ENCODE assay signal across 17 cellular contexts in genomic region chrX:41377624-41378023, GRCh38.
DNase-seq lines count a peak whose midpoint lies in the region; ATAC-seq and TF ChIP-seq lines count a peak whose summit lies in the region.
"Had no signal": no experiment of that assay in that cellular context is flagged by ENCODE, and none has a peak within 500 bp of the region (broad histone marks: within the 10 kb centered on the region; RNA-seq: fewer than 3 reads in every experiment).

No MANE protein-coding gene starts in this region.

- ATAC-seq in activated naive CD8-positive, alpha-beta T cell treated with anti-CD3 and anti-CD28 coated beads, Interleukin-2, amount 50 U/mL, for 24 hours, result peak; percentile 94
- ATAC-seq in stimulated activated effector memory CD8-positive, alpha-beta T cell treated with anti-CD3 and anti-CD28 coated beads, Interleukin-12 subunit alpha, Interleukin-12 subunit beta, amount 100 ng/mL, for 72 hours, result peak; percentile 98
- no peak for ATAC-seq in HG02571 (IDR thresholded peaks at IDR 0.05; ENCODE audit: unreplicated experiment)

- H3K4me1 Mint-ChIP-seq in T-helper 1 cell treated with Interleukin-12 subunit alpha and Interleukin-12 subunit beta and Interleukin-4 antibody, amounts not matched to agents 30 μg/mL and 1 μg/mL, for 36 hours (ENCODE audit: low read depth), result peaks cover 6% of the 10 kb centered on the region
- peaks cover 13% of the 10 kb centered on the region for H3K4me1 Mint-ChIP-seq in activated naive CD8-positive, alpha-beta T cell treated with anti-CD3 and anti-CD28 coated beads, Interleukin-2, amount 50 U/mL, for 24 hours
- peaks cover 10% of the 10 kb centered on the region for H3K4me1 Mint-ChIP-seq in stimulated activated effector memory CD8-positive, alpha-beta T cell treated with anti-CD3 and anti-CD28 coated beads, Interleukin-12 subunit alpha, Interleukin-12 subunit beta, amount 100 ng/mL, for 72 hours

- peak overlapping the region; percentile 15 for H3K27ac Mint-ChIP-seq in T-helper 1 cell treated with Interleukin-12 subunit alpha and Interleukin-12 subunit beta and Interleukin-4 antibody, amounts not matched to agents 30 μg/mL and 1 μg/mL, for 36 hours
- H3K27ac Mint-ChIP-seq in activated naive CD8-positive, alpha-beta T cell treated with anti-CD3 and anti-CD28 coated beads, Interleukin-2, amount 50 U/mL, for 24 hours, result no peak overlapping the region
- peak overlapping the region; percentile 29 for H3K27ac Mint-ChIP-seq in stimulated activated effector memory CD8-positive, alpha-beta T cell treated with anti-CD3 and anti-CD28 coated beads, Interleukin-12 subunit alpha, Interleukin-12 subunit beta, amount 100 ng/mL, for 72 hours

- no peak overlapping the region for H3K27ac ChIP-seq in coronary artery
- H3K27ac ChIP-seq: cardiac muscle cell, right atrium auricular region, RWPE1, thoracic aorta had no signal

- DNase-seq in activated T-cell treated with anti-CD3 and anti-CD28 coated beads for 48 hours (ENCODE audit: low read depth), result peak; percentile 18
- DNase-seq in activated T-cell treated with anti-CD3 and anti-CD28 coated beads, Interleukin-2, amount 50 U/mL, for 1 hour, result no peak
- DNase-seq in activated naive CD8-positive, alpha-beta T cell treated with anti-CD3 and anti-CD28 coated beads, Interleukin-2, amount 50 U/mL, for 24 hours, result peak; percentile 36
- DNase-seq in stimulated activated effector memory CD8-positive, alpha-beta T cell treated with anti-CD3 and anti-CD28 coated beads, Interleukin-12 subunit alpha, Interleukin-12 subunit beta, amount 100 ng/mL, for 72 hours (ENCODE audit: low spot score in 2 of 2), result peak in 1 of 2 donors; percentile 54
- DNase-seq in coronary artery (ENCODE audit: low spot score), result no peak
- DNase-seq in superior temporal gyrus (ENCODE audit: extremely low spot score), result no peak
- DNase-seq: foreskin fibroblast, H7, mammary epithelial cell, NCI-H2107, T-helper 9 cell had no signal

- no peak for TF ChIP-seq CTCF in coronary artery (IDR thresholded peaks at IDR 0.05)

- H3K4me3 ChIP-seq in coronary artery, result no peak overlapping the region
- H3K4me3 ChIP-seq: cardiac muscle cell, right atrium auricular region, thoracic aorta had no signal

- no peaks in the 10 kb centered on the region for H3K36me3 Mint-ChIP-seq in T-helper 1 cell treated with Interleukin-12 subunit alpha and Interleukin-12 subunit beta and Interleukin-4 antibody, amounts not matched to agents 30 μg/mL and 1 μg/mL, for 36 hours (ENCODE audit: low read depth)
- H3K36me3 Mint-ChIP-seq in activated naive CD8-positive, alpha-beta T cell treated with anti-CD3 and anti-CD28 coated beads, Interleukin-2, amount 50 U/mL, for 24 hours (ENCODE audit: low read depth), result no peaks in the 10 kb centered on the region
- no peaks in the 10 kb centered on the region for H3K36me3 Mint-ChIP-seq in stimulated activated effector memory CD8-positive, alpha-beta T cell treated with anti-CD3 and anti-CD28 coated beads, Interleukin-12 subunit alpha, Interleukin-12 subunit beta, amount 100 ng/mL, for 72 hours

- no peak overlapping the region for H3K4me3 Mint-ChIP-seq in T-helper 1 cell treated with Interleukin-12 subunit alpha and Interleukin-12 subunit beta and Interleukin-4 antibody, amounts not matched to agents 30 μg/mL and 1 μg/mL, for 36 hours
- H3K4me3 Mint-ChIP-seq in activated naive CD8-positive, alpha-beta T cell treated with anti-CD3 and anti-CD28 coated beads, Interleukin-2, amount 50 U/mL, for 24 hours, result no peak overlapping the region
- peak overlapping the region; percentile 22 for H3K4me3 Mint-ChIP-seq in stimulated activated effector memory CD8-positive, alpha-beta T cell treated with anti-CD3 and anti-CD28 coated beads, Interleukin-12 subunit alpha, Interleukin-12 subunit beta, amount 100 ng/mL, for 72 hours

- H3K9me3 Mint-ChIP-seq in T-helper 1 cell treated with Interleukin-12 subunit alpha and Interleukin-12 subunit beta and Interleukin-4 antibody, amounts not matched to agents 30 μg/mL and 1 μg/mL, for 36 hours, result no peaks in the 10 kb centered on the region
- no peaks in the 10 kb centered on the region for H3K9me3 Mint-ChIP-seq in activated naive CD8-positive, alpha-beta T cell treated with anti-CD3 and anti-CD28 coated beads, Interleukin-2, amount 50 U/mL, for 24 hours
- H3K9me3 Mint-ChIP-seq in stimulated activated effector memory CD8-positive, alpha-beta T cell treated with anti-CD3 and anti-CD28 coated beads, Interleukin-12 subunit alpha, Interleukin-12 subunit beta, amount 100 ng/mL, for 72 hours, result no peaks in the 10 kb centered on the region

- H3K27me3 Mint-ChIP-seq in T-helper 1 cell treated with Interleukin-12 subunit alpha and Interleukin-12 subunit beta and Interleukin-4 antibody, amounts not matched to agents 30 μg/mL and 1 μg/mL, for 36 hours (ENCODE audit: low read depth), result no peaks in the 10 kb centered on the region
- H3K27me3 Mint-ChIP-seq in activated naive CD8-positive, alpha-beta T cell treated with anti-CD3 and anti-CD28 coated beads, Interleukin-2, amount 50 U/mL, for 24 hours, result no peaks in the 10 kb centered on the region

Comparison
In these comparisons a context has a peak if more than half of its experiments do, and no peak if none do; other contexts are left out.
1. DNase-seq: peak in activated T-cell treated with anti-CD3 and anti-CD28 coated beads for 48 hours (single experiment) and activated naive CD8-positive, alpha-beta T cell treated with anti-CD3 and anti-CD28 coated beads, Interleukin-2, amount 50 U/mL, for 24 hours (single experiment); none in activated T-cell treated with anti-CD3 and anti-CD28 coated beads, Interleukin-2, amount 50 U/mL, for 1 hour (single experiment), coronary artery (single experiment) and superior temporal gyrus (single experiment).